In genomic region chr17:14760719-14761425, GRCh38 we compare ENCODE assay signal across 18 cellular contexts.
DNase-seq lines count a peak whose midpoint lies in the region; ATAC-seq lines count a peak whose summit lies in the region.
"Had no signal": no experiment of that assay in that cellular context is flagged by ENCODE, and none has a peak within 500 bp of the region (broad histone marks: within the 10 kb centered on the region; RNA-seq: fewer than 3 reads in every experiment).

No MANE protein-coding gene starts in this region.

- H3K4me3 Mint-ChIP-seq in activated naive CD4-positive, alpha-beta T cell treated with anti-CD3 and anti-CD28 coated beads, Interleukin-2, amount 10 ng/mL, durations not matched to agents 7 days and 5 days = no peak overlapping the region
- H3K4me3 Mint-ChIP-seq: activated CD8-positive, alpha-beta memory T cell treated with anti-CD3 and anti-CD28 coated beads, Interleukin-2, amount 10 ng/mL, durations not matched to agents 7 days and 5 days; memory B cell had no signal

- peaks cover 10% of the 10 kb centered on the region for H3K4me1 ChIP-seq in mesenchymal stem cell (ENCODE audit: control insufficient read depth, insufficient read depth, low read depth, low read length)
- H3K4me1 ChIP-seq: BE2C, SJCRH30 had no signal

- peak overlapping the region; percentile 55 for H3K4me2 ChIP-seq in mesenchymal stem cell (ENCODE audit: low read length, poor library complexity, severe bottlenecking)
- H3K4me2 ChIP-seq: KMS-11 had no signal

- no peak overlapping the region for H4K91ac ChIP-seq in mesenchymal stem cell (ENCODE audit: low read length)

- no peak overlapping the region for H2BK12ac ChIP-seq in mesenchymal stem cell (ENCODE audit: low read length in 2 of 2)

- H3K18ac ChIP-seq in mesenchymal stem cell (ENCODE audit: low read depth in 1 of 2, low read length in 2 of 2) = peak overlapping the region in 1 of 2 experiments; percentile 64

- peak; percentile 51 for ATAC-seq in GM18502 (IDR thresholded peaks at IDR 0.05; ENCODE audit: poor library complexity, unreplicated experiment)
- peak; percentile 58 for ATAC-seq in GM21529 (IDR thresholded peaks at IDR 0.05; ENCODE audit: unreplicated experiment)
- peak; percentile 55 for ATAC-seq in HG03521 (IDR thresholded peaks at IDR 0.05; ENCODE audit: unreplicated experiment)
- ATAC-seq: activated CD8-positive, alpha-beta memory T cell treated with anti-CD3 and anti-CD28 coated beads, Interleukin-2, amount 10 ng/mL, durations not matched to agents 7 days and 5 days had no signal

- no peak overlapping the region for H3K23ac ChIP-seq in mesenchymal stem cell (ENCODE audit: low read length in 2 of 2)

- CTCF ChIA-PET in activated naive CD4-positive, alpha-beta T cell treated with anti-CD3 and anti-CD28 coated beads, Interleukin-2, amount 10 ng/mL, durations not matched to agents 7 days and 5 days (lab: Charles Lee) = no interaction called here

- no peaks in the 10 kb centered on the region for H3K27me3 Mint-ChIP-seq in activated naive CD4-positive, alpha-beta T cell treated with anti-CD3 and anti-CD28 coated beads, Interleukin-2, amount 10 ng/mL, durations not matched to agents 7 days and 5 days
- H3K27me3 Mint-ChIP-seq: progenitor cell of endocrine pancreas had no signal

- H3K14ac ChIP-seq in mesenchymal stem cell (ENCODE audit: low read length in 2 of 2) = no peak overlapping the region

- no peaks in the 10 kb centered on the region for H3K79me1 ChIP-seq in mesenchymal stem cell (replicated peaks; ENCODE audit: low read length, poor library complexity, severe bottlenecking)

- H3K36me3 Mint-ChIP-seq in activated naive CD4-positive, alpha-beta T cell treated with anti-CD3 and anti-CD28 coated beads, Interleukin-2, amount 10 ng/mL, durations not matched to agents 7 days and 5 days = no peaks in the 10 kb centered on the region
- H3K36me3 Mint-ChIP-seq: activated CD8-positive, alpha-beta memory T cell treated with anti-CD3 and anti-CD28 coated beads, Interleukin-2, amount 10 ng/mL, durations not matched to agents 7 days and 5 days; activated naive CD4-positive, alpha-beta T cell treated with anti-CD3 and anti-CD28 coated beads, Interleukin-2, amount 50 U/mL, for 72 hours; memory B cell had no signal

- H3K9me3 Mint-ChIP-seq in activated naive CD4-positive, alpha-beta T cell treated with anti-CD3 and anti-CD28 coated beads, Interleukin-2, amount 10 ng/mL, durations not matched to agents 7 days and 5 days = no peaks in the 10 kb centered on the region
- H3K9me3 Mint-ChIP-seq: activated naive CD4-positive, alpha-beta T cell treated with anti-CD3 and anti-CD28 coated beads, Interleukin-2, amount 50 U/mL, for 72 hours had no signal

- no peak overlapping the region for H2BK120ac ChIP-seq in mesenchymal stem cell (ENCODE audit: low read depth, low read length)

- no peak overlapping the region for H2BK5ac ChIP-seq in mesenchymal stem cell (ENCODE audit: low read depth, low read length, poor library complexity, severe bottlenecking)

- no peak overlapping the region for H3K9ac ChIP-seq in mesenchymal stem cell (ENCODE audit: low read length)
- H3K9ac ChIP-seq: KMS-11 had no signal

- 36% methylated on average over 4 of the region's 5 CpGs for WGBS in mesenchymal stem cell

- peak overlapping the region; percentile 84 for H3K27ac ChIP-seq in mesenchymal stem cell (ENCODE audit: low read length, poor library complexity, severe bottlenecking)
- H3K27ac ChIP-seq: epithelial cell of prostate, KMS-11, SJCRH30 had no signal

- H3K9me3 ChIP-seq in mesenchymal stem cell (ENCODE audit: control insufficient read depth, low read length) = no peaks in the 10 kb centered on the region
- H3K9me3 ChIP-seq: BE2C, SJCRH30 had no signal

- H3K4ac ChIP-seq in mesenchymal stem cell (ENCODE audit: low read depth in 1 of 2, low read length in 2 of 2) = no peak overlapping the region

- DNase-seq in mesenchymal stem cell (peak; percentile 48), cerebellum (ENCODE audit: low spot score) (no peak), NCI-H1436 (lab: John Stamatoyannopoulos, UW) (no peak)
- DNase-seq in activated naive CD4-positive, alpha-beta T cell treated with anti-CD3 and anti-CD28 coated beads, Interleukin-2, amount 10 ng/mL, durations not matched to agents 7 days and 5 days = no peak
- DNase-seq in stimulated activated CD4-positive, alpha-beta T cell treated with anti-CD3 and anti-CD28 coated beads, Interleukin-12 subunit alpha, Interleukin-12 subunit beta, amount 100 ng/mL, for 4 hours = no peak
- DNase-seq: activated CD8-positive, alpha-beta memory T cell treated with anti-CD3 and anti-CD28 coated beads, Interleukin-2, amount 10 ng/mL, durations not matched to agents 7 days and 5 days; BE2C; DND-41; NCI-H1930 had no signal

- no peak overlapping the region for H2AFZ ChIP-seq in mesenchymal stem cell (ENCODE audit: low read depth, low read length)

- H3K36me3 ChIP-seq in mesenchymal stem cell (ENCODE audit: control insufficient read depth in 1 of 2, insufficient read depth in 2 of 2, low read depth in 1 of 2, low read length in 2 of 2) = no peaks in the 10 kb centered on the region
- H3K36me3 ChIP-seq: BE2C, SJCRH30 had no signal

- H3K27ac Mint-ChIP-seq in activated naive CD4-positive, alpha-beta T cell treated with anti-CD3 and anti-CD28 coated beads, Interleukin-2, amount 10 ng/mL, durations not matched to agents 7 days and 5 days = no peak overlapping the region
- H3K27ac Mint-ChIP-seq: activated CD8-positive, alpha-beta memory T cell treated with anti-CD3 and anti-CD28 coated beads, Interleukin-2, amount 10 ng/mL, durations not matched to agents 7 days and 5 days; activated naive CD4-positive, alpha-beta T cell treated with anti-CD3 and anti-CD28 coated beads, Interleukin-2, amount 50 U/mL, for 72 hours; memory B cell; progenitor cell of endocrine pancreas had no signal

- no peaks in the 10 kb centered on the region for H3K27me3 ChIP-seq in mesenchymal stem cell (ENCODE audit: control insufficient read depth in 1 of 2, insufficient read depth in 1 of 2, low read length in 2 of 2)
- H3K27me3 ChIP-seq: BE2C, SJCRH30 had no signal

- no peak overlapping the region for H3K4me3 ChIP-seq in mesenchymal stem cell (ENCODE audit: insufficient read depth in 1 of 2, low read depth in 1 of 2, low read length in 2 of 2)
- H3K4me3 ChIP-seq: SJCRH30 had no signal

- H3K4me1 Mint-ChIP-seq in activated naive CD4-positive, alpha-beta T cell treated with anti-CD3 and anti-CD28 coated beads, Interleukin-2, amount 10 ng/mL, durations not matched to agents 7 days and 5 days = no peaks in the 10 kb centered on the region
- H3K4me1 Mint-ChIP-seq: activated CD8-positive, alpha-beta memory T cell treated with anti-CD3 and anti-CD28 coated beads, Interleukin-2, amount 10 ng/mL, durations not matched to agents 7 days and 5 days had no signal

- peak overlapping the region; percentile 29 for H2AK5ac ChIP-seq in mesenchymal stem cell (ENCODE audit: low read length, severe bottlenecking)

- H2BK15ac ChIP-seq in mesenchymal stem cell (ENCODE audit: low read depth, poor library complexity, severe bottlenecking) = no peak overlapping the region

- H4K8ac ChIP-seq in mesenchymal stem cell (ENCODE audit: low read length) = no peak overlapping the region
